ENCODE assay signal across 9 cellular contexts in the genomic region with DNA sequence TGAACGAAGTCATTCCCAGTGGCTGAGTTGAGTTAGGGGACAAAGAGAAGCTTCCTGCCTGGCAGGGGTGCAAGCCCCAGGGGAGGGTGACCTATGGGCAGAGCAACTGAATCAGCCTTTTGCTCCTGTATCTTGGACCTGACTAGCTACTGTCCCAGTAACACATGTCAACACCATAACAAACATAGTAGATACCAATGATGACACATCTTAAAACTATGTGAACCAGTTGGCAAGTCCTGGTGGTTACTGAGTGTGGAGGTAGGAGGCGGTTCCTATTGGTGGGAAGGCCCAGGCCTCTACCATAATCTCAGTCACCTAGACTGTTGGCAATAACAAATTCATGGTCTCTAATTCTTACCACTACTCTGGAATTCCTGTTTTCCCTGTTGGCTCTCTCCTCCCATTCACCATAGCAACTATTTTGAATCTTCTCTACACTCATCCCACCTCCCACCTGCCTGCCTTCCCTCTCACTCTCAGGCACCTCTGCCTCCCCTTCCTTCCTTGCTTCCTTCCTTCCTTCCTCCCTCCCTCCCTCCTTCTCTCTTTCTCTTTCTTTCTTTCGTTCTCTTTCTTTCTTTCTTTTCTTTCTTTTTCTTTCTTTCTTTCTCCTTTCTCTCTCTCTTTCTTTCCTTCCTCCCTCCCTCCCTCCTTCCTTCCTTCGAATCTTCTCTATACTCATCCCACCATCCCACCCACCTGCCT. TPM values are rescaled to one million over a fixed set of nuclear protein-coding genes. Genes with fewer than 3 reads are reported as not detected.
DNase-seq lines count a peak whose midpoint lies in the region; ATAC-seq and TF ChIP-seq lines count a peak whose summit lies in the region.
"Had no signal": no experiment of that assay in that cellular context is flagged by ENCODE, and none has a peak within 500 bp of the region (broad histone marks: within the 10 kb centered on the region; RNA-seq: fewer than 3 reads in every experiment).

No MANE protein-coding gene starts in this region.

- peaks cover 8% of the 10 kb centered on the region for H3K27me3 Mint-ChIP-seq in activated T-helper 2 cell treated with anti-CD3 and anti-CD28 coated beads, Interferon-gamma antibody, Interleukin-2, Interleukin-4, amounts not matched to agents 10 μg/mL and 5 μg/mL and 100 μg/mL, durations not matched to agents 14 hours and 24 hours and 36 hours (ENCODE audit: low read depth)

- TF ChIP-seq CTCF in AG04449 (IDR thresholded peaks at IDR 0.05; ENCODE audit: insufficient read depth, low read length, missing control alignments) (no peak), HCT116 (IDR thresholded peaks at IDR 0.05 in 2 of 3, conservative IDR thresholded peaks at IDR 0.05 in 1 of 3; ENCODE audit: borderline replicate concordance in 1 of 3, insufficient read depth in 1 of 3, low read depth in 2 of 3, low read length in 2 of 3) (no peak), hepatocyte (IDR thresholded peaks at IDR 0.05; ENCODE audit: poor library complexity) (no peak), vagina (IDR thresholded peaks at IDR 0.05) (no peak)

- WGBS in hepatocyte (ENCODE audit: low lambda C conversion rate, missing lambda C conversion rate) = 83% methylated on average over 2 of the region's 4 CpGs

- no peak overlapping the region for H3K27ac ChIP-seq in HCT116 (ENCODE audit: low read depth, low read length)
- H3K27ac ChIP-seq in hepatocyte = no peak overlapping the region
- H3K27ac ChIP-seq in vagina = no peak overlapping the region

- H3K4me3 ChIP-seq in AG04449 (ENCODE audit: low read depth, low read length) (no peak overlapping the region), HCT116 (replicated peaks in 1 of 2; ENCODE audit: low read depth in 1 of 2, low read length in 2 of 2) (no peak overlapping the region), hepatocyte (no peak overlapping the region), vagina (no peak overlapping the region)

- H2AFZ ChIP-seq in HCT116 (ENCODE audit: low read depth, low read length, poor library complexity, severe bottlenecking) (peak overlapping the region; percentile 47), hepatocyte (no peak overlapping the region)

- H3K9me3 Mint-ChIP-seq in activated T-helper 2 cell treated with anti-CD3 and anti-CD28 coated beads, Interferon-gamma antibody, Interleukin-2, Interleukin-4, amounts not matched to agents 10 μg/mL and 5 μg/mL and 100 μg/mL, durations not matched to agents 14 hours and 24 hours and 36 hours = peaks cover 2% of the 10 kb centered on the region

- DNase-seq in AG04449 (ENCODE audit: low read depth, low spot score) = peak; percentile 52
- DNase-seq in HCT116 (ENCODE audit: low read depth, low spot score) = peak; percentile 87
- DNase-seq in activated T-helper 2 cell treated with anti-CD3 and anti-CD28 coated beads, Interferon-gamma antibody, Interleukin-2, Interleukin-4, amounts not matched to agents 10 μg/mL and 5 μg/mL and 100 μg/mL, durations not matched to agents 14 hours and 24 hours and 36 hours (ENCODE audit: low spot score) = no peak
- peak; percentile 46 for DNase-seq in hepatocyte (ENCODE audit: low spot score)
- DNase-seq in SKM-1 (lab: John Stamatoyannopoulos, UW; ENCODE audit: unreplicated experiment) = no peak
- DNase-seq in vagina (ENCODE audit: extremely low spot score in 2 of 2) = no peak
- DNase-seq in NCI-H2107 (lab: John Stamatoyannopoulos, UW) = no peak
- DNase-seq: activated CD8-positive, alpha-beta memory T cell treated with anti-CD3 and anti-CD28 coated beads, Interleukin-2, amount 50 U/mL, for 48 hours had no signal

- peak overlapping the region; percentile 10 for H3K27ac Mint-ChIP-seq in activated T-helper 2 cell treated with anti-CD3 and anti-CD28 coated beads, Interferon-gamma antibody, Interleukin-2, Interleukin-4, amounts not matched to agents 10 μg/mL and 5 μg/mL and 100 μg/mL, durations not matched to agents 14 hours and 24 hours and 36 hours

- peak; percentile 91 for ATAC-seq in HCT116
- no peak for ATAC-seq in GM19397 (IDR thresholded peaks at IDR 0.05; ENCODE audit: unreplicated experiment)

- H3K4me2 ChIP-seq in HCT116 (ENCODE audit: low read length) = peak overlapping the region; percentile 53
- no peak overlapping the region for H3K4me2 ChIP-seq in hepatocyte

- TF ChIP-seq POLR2A in HCT116 (IDR thresholded peaks at IDR 0.05; ENCODE audit: borderline replicate concordance, extremely low read depth, insufficient read depth, insufficient read length) (no peak), vagina (IDR thresholded peaks at IDR 0.05) (no peak)

- H4K20me1 ChIP-seq in HCT116 (ENCODE audit: insufficient read depth) (no peaks in the 10 kb centered on the region), hepatocyte (ENCODE audit: insufficient read depth, poor library complexity, severe bottlenecking) (no peaks in the 10 kb centered on the region)

- H3K36me3 ChIP-seq in HCT116 (ENCODE audit: control insufficient read depth in 1 of 2, insufficient read depth in 2 of 2, low read length in 2 of 2) (no peaks in the 10 kb centered on the region), hepatocyte (replicated peaks; ENCODE audit: insufficient read depth, low read depth) (no peaks in the 10 kb centered on the region), vagina (no peaks in the 10 kb centered on the region)

- CTCF ChIA-PET in AG04449 (lab: Yijun Ruan, JAX) (interaction anchor here (1.2 kb wide), 1 partner anchor 15 kb away, joined by 5 read pairs; no protein-coding TSS in a partner anchor), HCT116 (lab: Charles Lee) (no interaction called here)

- H3K9me2 ChIP-seq in HCT116 (ENCODE audit: insufficient read depth) (no peaks in the 10 kb centered on the region), hepatocyte (replicated peaks; ENCODE audit: insufficient read depth) (no peaks in the 10 kb centered on the region)

- POLR2A ChIA-PET in AG04449 (lab: Yijun Ruan, JAX) (no interaction called here), HCT116 (lab: Charles Lee) (no interaction called here)

- H3K4me3 Mint-ChIP-seq in activated T-helper 2 cell treated with anti-CD3 and anti-CD28 coated beads, Interferon-gamma antibody, Interleukin-2, Interleukin-4, amounts not matched to agents 10 μg/mL and 5 μg/mL and 100 μg/mL, durations not matched to agents 14 hours and 24 hours and 36 hours (ENCODE audit: low read depth) = no peak overlapping the region

- H3K36me3 Mint-ChIP-seq in activated T-helper 2 cell treated with anti-CD3 and anti-CD28 coated beads, Interferon-gamma antibody, Interleukin-2, Interleukin-4, amounts not matched to agents 10 μg/mL and 5 μg/mL and 100 μg/mL, durations not matched to agents 14 hours and 24 hours and 36 hours (ENCODE audit: low read depth) = peaks cover under 1% of the 10 kb centered on the region

- H3K27me3 ChIP-seq in HCT116 (ENCODE audit: insufficient read depth, low read length) (no peaks in the 10 kb centered on the region), hepatocyte (no peaks in the 10 kb centered on the region), vagina (no peaks in the 10 kb centered on the region)

- intact Hi-C loops in HCT116 (cut with micrococcal nuclease) (no loop called here), vagina (cut with DNase I) (no loop called here)
- intact Hi-C loops in activated T-helper 2 cell treated with anti-CD3 and anti-CD28 coated beads, Interferon-gamma antibody, Interleukin-2, Interleukin-4, amounts not matched to agents 10 μg/mL and 5 μg/mL and 100 μg/mL, durations not matched to agents 14 hours and 24 hours and 36 hours (cut with micrococcal nuclease) = no loop called here

- H3K4me1 Mint-ChIP-seq in activated T-helper 2 cell treated with anti-CD3 and anti-CD28 coated beads, Interferon-gamma antibody, Interleukin-2, Interleukin-4, amounts not matched to agents 10 μg/mL and 5 μg/mL and 100 μg/mL, durations not matched to agents 14 hours and 24 hours and 36 hours (ENCODE audit: low read depth) = peaks cover 44% of the 10 kb centered on the region

- RAD21 ChIA-PET in HCT116 (lab: Charles Lee; ENCODE audit: low non-redundant PET in 1 of 2, low total read pairs in 2 of 2, uncharacterized antibody in 2 of 2, unreplicated experiment in 2 of 2) = no interaction called here

- no TSS peak for BruUV-seq in HCT116 (replicated peaks; lab: Mats Ljungman, UMichigan)

- no peak for TF ChIP-seq RAD21 in HCT116 (IDR thresholded peaks at IDR 0.05; ENCODE audit: low read depth)

- H3K4me1 ChIP-seq in HCT116 (ENCODE audit: control insufficient read depth in 1 of 2, insufficient read depth in 2 of 2, low read length in 2 of 2) (peaks cover 6 to 18% of the 10 kb centered on the region in 2 experiments), hepatocyte (ENCODE audit: insufficient read depth) (no peaks in the 10 kb centered on the region), vagina (peaks cover 15% of the 10 kb centered on the region)

- no peak overlapping the region for H3K9ac ChIP-seq in HCT116 (ENCODE audit: low read length)

- H3K79me2 ChIP-seq in HCT116 (ENCODE audit: insufficient read depth, low read length) = no peaks in the 10 kb centered on the region
- H3K79me2 ChIP-seq in hepatocyte = no peaks in the 10 kb centered on the region

- H3K9me3 ChIP-seq in HCT116 (ENCODE audit: control insufficient read depth in 1 of 2, insufficient read depth in 1 of 2, low read depth in 1 of 2, low read length in 2 of 2) = no peaks in the 10 kb centered on the region
- H3K9me3 ChIP-seq in hepatocyte (ENCODE audit: low read depth) = no peaks in the 10 kb centered on the region
- no peaks in the 10 kb centered on the region for H3K9me3 ChIP-seq in vagina

TF ChIP-seq in HCT116, 20 proteins besides CTCF, POLR2A, EP300 and RAD21 (continues in another document):
- TF ChIP-seq ZBTB33 (IDR thresholded peaks at IDR 0.05; ENCODE audit: extremely low read depth, insufficient replicate concordance, low read length) = no peak

RNA-seq across cellular contexts. Expression of gene P2RX7, which starts 8.1 kb away (rescaled TPM):
- total RNA-seq in HCT116 (2021; ENCODE audit: unreplicated experiment) (1.5 TPM), hepatocyte (0.80 and 0.90 TPM in 2 replicates), vagina (8.6 TPM)
- 0.53 and 0.60 TPM in 2 replicates for polyA plus RNA-seq in HCT116 (2012)
- total RNA-seq in activated T-helper 2 cell treated with anti-CD3 and anti-CD28 coated beads, Interferon-gamma antibody, Interleukin-2, Interleukin-4, amounts not matched to agents 10 μg/mL and 5 μg/mL and 100 μg/mL, durations not matched to agents 14 hours and 24 hours and 36 hours = 6.5 and 6.6 TPM in 2 replicates
- polyA plus RNA-seq in hepatocyte = 1.1 and 1.7 TPM in 2 replicates

Comparison
In these comparisons a context has a peak if more than half of its experiments do, and no peak if none do; other contexts are left out.
1. DNase-seq: peak in AG04449 (single experiment), HCT116 (single experiment) and hepatocyte (single experiment); none in activated T-helper 2 cell treated with anti-CD3 and anti-CD28 coated beads, Interferon-gamma antibody, Interleukin-2, Interleukin-4, amounts not matched to agents 10 μg/mL and 5 μg/mL and 100 μg/mL, durations not matched to agents 14 hours and 24 hours and 36 hours (single experiment), SKM-1 (single experiment), vagina (0 of 2) and NCI-H2107 (single experiment).